Comparison of ENCODE assay signal across 13 cellular contexts in the genomic region with DNA sequence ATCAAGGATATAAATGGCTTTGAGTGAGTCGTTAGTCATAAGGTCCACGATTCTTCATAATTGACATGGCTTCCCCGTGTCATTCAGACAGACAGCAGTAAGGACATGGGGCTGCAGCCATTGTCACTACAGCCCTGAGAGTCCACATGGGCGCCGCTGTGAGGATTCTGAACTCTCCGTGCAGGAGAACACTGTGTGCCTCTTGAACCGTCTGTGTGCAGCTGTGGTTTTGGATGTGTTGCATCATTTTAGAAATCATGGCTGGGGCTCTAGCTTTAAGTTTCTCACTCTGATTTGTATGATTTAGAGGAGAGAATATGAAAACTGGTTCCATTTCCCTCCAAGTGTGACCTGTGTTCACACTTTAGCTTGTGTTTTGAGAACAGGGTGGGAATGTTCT. TPM values are rescaled to one million over a fixed set of nuclear protein-coding genes. Genes with fewer than 3 reads are reported as not detected.
DNase-seq lines count a peak whose midpoint lies in the region; ATAC-seq and TF ChIP-seq lines count a peak whose summit lies in the region.
"Had no signal": no experiment of that assay in that cellular context is flagged by ENCODE, and none has a peak within 500 bp of the region (broad histone marks: within the 10 kb centered on the region; RNA-seq: fewer than 3 reads in every experiment).

No MANE protein-coding gene starts in this region.

- H3K9me2 ChIP-seq in OCI-LY7 (ENCODE audit: insufficient read depth, low read length) = no peaks in the 10 kb centered on the region

- in situ Hi-C loops in mammary epithelial cell (cut with MboI; ENCODE audit: low sequenced_read_pairs in 2 of 2) = loop anchor here (25.0 kb wide), 2 partner anchors 274 to 399 kb away; no protein-coding TSS in a partner anchor

- CTCF ChIA-PET in OCI-LY7 (lab: Charles Lee; ENCODE audit: unreplicated experiment) = no interaction called here
- CTCF ChIA-PET in mammary epithelial cell (lab: Charles Lee; ENCODE audit: low non-redundant PET) = no interaction called here

- H4K20me1 ChIP-seq in OCI-LY7 (ENCODE audit: insufficient read depth, low read length) (no peaks in the 10 kb centered on the region), mammary epithelial cell (ENCODE audit: insufficient read depth, low read length) (no peaks in the 10 kb centered on the region)

- no peak overlapping the region for H2BK5ac ChIP-seq in mesenchymal stem cell (ENCODE audit: low read depth, low read length, poor library complexity, severe bottlenecking)

- H4K91ac ChIP-seq in mesenchymal stem cell (ENCODE audit: low read length) = no peak overlapping the region

- H3K27ac ChIP-seq in OCI-LY7 (ENCODE audit: low read depth, low read length, poor library complexity, severe bottlenecking) = no peak overlapping the region
- no peak overlapping the region for H3K27ac ChIP-seq in mesenchymal stem cell (ENCODE audit: low read length, poor library complexity, severe bottlenecking)
- H3K27ac ChIP-seq in spleen = peak overlapping the region in 5 of 8 donors; percentile 16 to 63 (median 33)
- no peak overlapping the region for H3K27ac ChIP-seq in mammary epithelial cell (ENCODE audit: insufficient read depth, low read depth, low read length)
- H3K27ac ChIP-seq: parathyroid adenoma had no signal

- POLR2A ChIA-PET in OCI-LY7 (lab: Charles Lee) = interaction anchor here (1.1 kb wide), 1 partner anchor 19 kb away, joined by 3 read pairs; no protein-coding TSS in a partner anchor

- peak overlapping the region; percentile 52 for H4K8ac ChIP-seq in mesenchymal stem cell (ENCODE audit: low read length)

- H3K4me2 ChIP-seq in OCI-LY7 (ENCODE audit: low read length) = no peak overlapping the region
- no peak overlapping the region for H3K4me2 ChIP-seq in mesenchymal stem cell (ENCODE audit: low read length, poor library complexity, severe bottlenecking)
- H3K4me2 ChIP-seq in mammary epithelial cell (ENCODE audit: insufficient read depth, low read depth, low read length) = no peak overlapping the region

- BruUV-seq in OCI-LY7 (replicated peaks; lab: Mats Ljungman, UMichigan) (no TSS peak), mammary epithelial cell (replicated peaks; lab: Mats Ljungman, UMichigan) (no TSS peak)

- WGBS in mesenchymal stem cell = 85% methylated on average over 7 of the region's 7 CpGs
- 67 to 84% (median 81%) methylated on average over 7 of the region's 7 CpGs for WGBS in spleen, 5 donors
- 83% methylated on average over 7 of the region's 7 CpGs for WGBS in mammary epithelial cell (ENCODE audit: low coverage, missing lambda C conversion rate)

- dilution Hi-C loops in mammary epithelial cell (cut with HindIII; ENCODE audit: low sequenced_read_pairs) = no loop called here

- no peaks in the 10 kb centered on the region for H3K9me3 ChIP-seq in OCI-LY7 (ENCODE audit: low read length)
- H3K9me3 ChIP-seq in mesenchymal stem cell (ENCODE audit: control insufficient read depth, low read length) = no peaks in the 10 kb centered on the region
- H3K9me3 ChIP-seq in spleen = peaks cover 0 to 5% (median 0%) of the 10 kb centered on the region in 8 donors
- no peaks in the 10 kb centered on the region for H3K9me3 ChIP-seq in mammary epithelial cell (replicated peaks; ENCODE audit: insufficient read depth, low read length)

- intact Hi-C loops in OCI-LY7 (cut with micrococcal nuclease; ENCODE audit: unreplicated experiment) (loop anchor here (10.0 kb wide), 1 partner anchor 179 kb away; no protein-coding TSS in a partner anchor), spleen (cut with DNase I; ENCODE audit: low total_unique reads) (no loop called here), mammary epithelial cell (cut with micrococcal nuclease) (no loop called here)

- H3K14ac ChIP-seq in mesenchymal stem cell (ENCODE audit: low read length in 2 of 2) = no peak overlapping the region

- TF ChIP-seq POLR2A in spleen (IDR thresholded peaks at IDR 0.05) = no peak

- DNase-seq in OCI-LY7 (ENCODE audit: low spot score) = no peak
- peak; percentile 2 to 33 for DNase-seq in cardiac fibroblast (ENCODE audit: low read depth in 2 of 2)
- peak; percentile 28 for DNase-seq in mesenchymal stem cell
- no peak for DNase-seq in spleen
- no peak for DNase-seq in mammary epithelial cell
- no peak for DNase-seq in COLO829 (ENCODE audit: low spot score)
- DNase-seq: activated CD4-positive, alpha-beta T cell treated with anti-CD3 and anti-CD28 coated beads, Interleukin-2, amount 10 ng/mL, durations not matched to agents 24 days and 14 days; Karpas-422; NCI-H1436; NCI-H69 had no signal

- no peak overlapping the region for H3K4ac ChIP-seq in mesenchymal stem cell (ENCODE audit: low read depth in 1 of 2, low read length in 2 of 2)

- no peaks in the 10 kb centered on the region for H3K36me3 ChIP-seq in OCI-LY7 (ENCODE audit: insufficient read depth, low read length)
- no peaks in the 10 kb centered on the region for H3K36me3 ChIP-seq in mesenchymal stem cell (ENCODE audit: control insufficient read depth in 1 of 2, insufficient read depth in 2 of 2, low read depth in 1 of 2, low read length in 2 of 2)
- H3K36me3 ChIP-seq in spleen = no peaks in the 10 kb centered on the region
- no peaks in the 10 kb centered on the region for H3K36me3 ChIP-seq in mammary epithelial cell (ENCODE audit: insufficient read depth, low read length)

- peak overlapping the region in 1 of 2 experiments; percentile 57 for H3K18ac ChIP-seq in mesenchymal stem cell (ENCODE audit: low read depth in 1 of 2, low read length in 2 of 2)

- no peak overlapping the region for H2BK15ac ChIP-seq in mesenchymal stem cell (ENCODE audit: low read depth, poor library complexity, severe bottlenecking)

- H3K4me1 ChIP-seq in OCI-LY7 (ENCODE audit: insufficient read depth, low read length, poor library complexity, severe bottlenecking) (peaks cover 57% of the 10 kb centered on the region), mesenchymal stem cell (ENCODE audit: control insufficient read depth, insufficient read depth, low read depth, low read length) (peaks cover 2% of the 10 kb centered on the region), spleen (no peaks in the 10 kb centered on the region), mammary epithelial cell (ENCODE audit: insufficient read depth, low read length) (no peaks in the 10 kb centered on the region)
- H3K4me1 ChIP-seq: parathyroid adenoma had no signal

- no peak overlapping the region for H2BK120ac ChIP-seq in mesenchymal stem cell (ENCODE audit: low read depth, low read length)

- no peak for TF ChIP-seq CTCF in OCI-LY7 (conservative IDR thresholded peaks at IDR 0.05; ENCODE audit: low read length)
- no peak for TF ChIP-seq CTCF in cardiac fibroblast (IDR thresholded peaks at IDR 0.05; ENCODE audit: low read depth, low read length)
- TF ChIP-seq CTCF in spleen (IDR thresholded peaks at IDR 0.05 in 8 of 11, conservative IDR thresholded peaks at IDR 0.05 in 3 of 11) = no peak
- no peak for TF ChIP-seq CTCF in mammary epithelial cell (conservative IDR thresholded peaks at IDR 0.05 in 1 of 2, IDR thresholded peaks at IDR 0.05 in 1 of 2; ENCODE audit: extremely low read depth in 1 of 2, insufficient read depth in 1 of 2, low read depth in 1 of 2, low read length in 2 of 2)

- H3K27me3 ChIP-seq in mesenchymal stem cell (ENCODE audit: control insufficient read depth in 1 of 2, insufficient read depth in 1 of 2, low read length in 2 of 2) = no peaks in the 10 kb centered on the region
- H3K27me3 ChIP-seq in spleen (replicated peaks in 1 of 7) = no peaks in the 10 kb centered on the region
- H3K27me3 ChIP-seq in mammary epithelial cell (ENCODE audit: insufficient read depth, low read length) = peaks cover 2% of the 10 kb centered on the region

- no peak overlapping the region for H2AK5ac ChIP-seq in mesenchymal stem cell (ENCODE audit: low read length, severe bottlenecking)

- H2AFZ ChIP-seq in OCI-LY7 (ENCODE audit: low read length) = peak overlapping the region; percentile 72
- peak overlapping the region; percentile 69 for H2AFZ ChIP-seq in mesenchymal stem cell (ENCODE audit: low read depth, low read length)
- H2AFZ ChIP-seq in mammary epithelial cell (ENCODE audit: low read depth, low read length) = no peak overlapping the region
- H2AFZ ChIP-seq: parathyroid adenoma had no signal

- H3K4me3 ChIP-seq in OCI-LY7 (ENCODE audit: low read depth, low read length, poor library complexity, severe bottlenecking) (no peak overlapping the region), cardiac fibroblast (replicated peaks in 1 of 2; ENCODE audit: low read depth in 2 of 2, low read length in 2 of 2) (no peak overlapping the region), mesenchymal stem cell (ENCODE audit: insufficient read depth in 1 of 2, low read depth in 1 of 2, low read length in 2 of 2) (no peak overlapping the region), spleen (no peak overlapping the region), mammary epithelial cell (replicated peaks in 1 of 3; ENCODE audit: insufficient read depth in 1 of 3, low read depth in 2 of 3, low read length in 3 of 3) (no peak overlapping the region)

- H2BK12ac ChIP-seq in mesenchymal stem cell (ENCODE audit: low read length in 2 of 2) = peak overlapping the region in 1 of 2 experiments; percentile 63

- no peaks in the 10 kb centered on the region for H3K79me1 ChIP-seq in mesenchymal stem cell (replicated peaks; ENCODE audit: low read length, poor library complexity, severe bottlenecking)

- no peak overlapping the region for H3K23ac ChIP-seq in mesenchymal stem cell (ENCODE audit: low read length in 2 of 2)

- H3K9ac ChIP-seq in mesenchymal stem cell (ENCODE audit: low read length) (no peak overlapping the region), mammary epithelial cell (ENCODE audit: insufficient read depth, low read length) (no peak overlapping the region)
- H3K9ac ChIP-seq: parathyroid adenoma had no signal

- H3K79me2 ChIP-seq in OCI-LY7 (ENCODE audit: insufficient read depth, low read depth, low read length) (no peaks in the 10 kb centered on the region), mammary epithelial cell (ENCODE audit: insufficient read depth, low read length) (no peaks in the 10 kb centered on the region)
- H3K79me2 ChIP-seq: parathyroid adenoma had no signal

- no peak for ATAC-seq in HG03460 (IDR thresholded peaks at IDR 0.05; ENCODE audit: unreplicated experiment)
- ATAC-seq: HCT116 had no signal

RNA-seq across cellular contexts. Expression of a gene that starts 47.2 kb away (rescaled TPM):
- total RNA-seq in OCI-LY7 (2014; rRNA removed; shearing (Covaris generic)) = not detected in 2 replicates
- total RNA-seq in OCI-LY7 (2022) = not detected in 2 replicates
- polyA plus RNA-seq in mesenchymal stem cell (2013, experiment 1 of 2) = 2.7 TPM
- polyA plus RNA-seq in mesenchymal stem cell (2013, experiment 2 of 2) = 2.9 TPM
- 1 to 10 TPM; 2.0 to 9.5 (median 4.6) TPM for total RNA-seq in spleen
- polyA plus RNA-seq in spleen = under 1 TPM; 0.13 to 0.45 (median 0.24) TPM
- total RNA-seq in mammary epithelial cell = under 1 TPM in 1 of 2 donors, not detected in 1; 0.33 TPM
- polyA plus RNA-seq in mammary epithelial cell = 0.01 TPM
- not detected for polyA minus RNA-seq in mammary epithelial cell
- total RNA-seq: activated CD4-positive, alpha-beta T cell treated with anti-CD3 and anti-CD28 coated beads, Interleukin-2, amount 10 ng/mL, durations not matched to agents 24 days and 14 days had no signal

Comparison
In these comparisons a context has a peak if more than half of its experiments do, and no peak if none do; other contexts are left out.
1. DNase-seq: peak in cardiac fibroblast (2 of 2) and mesenchymal stem cell (single experiment); none in OCI-LY7 (single experiment), spleen (single experiment), mammary epithelial cell (single experiment) and COLO829 (single experiment).
2. H3K27ac ChIP-seq: peak in spleen (5 of 8); none in OCI-LY7 (single experiment), mesenchymal stem cell (single experiment) and mammary epithelial cell (single experiment).